In the genomic region with DNA sequence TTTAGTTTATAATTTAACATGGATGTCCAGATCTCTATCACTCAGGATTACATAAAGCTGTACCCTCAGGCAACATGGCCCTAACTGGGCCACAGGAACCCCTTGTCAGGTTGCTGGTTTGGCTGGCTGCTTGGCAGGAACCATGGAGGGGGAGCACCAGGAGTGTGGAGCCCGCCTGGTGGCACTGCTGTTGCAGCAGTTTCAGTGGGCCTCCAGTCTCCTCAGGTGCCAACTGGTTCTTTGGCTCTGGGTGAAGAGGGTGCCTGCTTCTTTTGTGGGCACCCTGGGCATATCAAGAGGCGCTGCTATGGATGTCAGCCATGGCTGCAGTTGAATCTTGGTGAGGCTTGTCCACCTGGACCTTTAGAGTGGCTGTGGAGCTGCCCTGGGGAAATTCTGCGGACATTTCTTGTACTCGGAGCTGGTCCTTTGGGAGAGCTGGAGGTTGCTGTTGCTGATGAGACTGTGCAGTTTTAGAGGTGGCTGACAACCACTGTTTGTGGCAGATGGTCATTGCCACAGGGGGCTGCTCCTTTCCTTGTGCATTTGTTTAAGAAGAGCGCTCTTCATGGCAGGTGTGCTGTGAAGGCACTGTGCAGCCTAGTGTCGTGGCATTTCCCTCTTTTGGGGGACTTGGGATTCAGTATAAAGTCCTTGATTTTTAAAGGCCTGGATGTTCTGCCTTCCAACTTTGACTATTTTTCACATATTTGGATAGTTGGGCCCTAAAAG, we compare ENCODE assay signal across 29 cellular contexts.
"Had no signal": no experiment of that assay in that cellular context is flagged by ENCODE, and none has a peak within 500 bp of the region (broad histone marks: within the 10 kb centered on the region; RNA-seq: fewer than 3 reads in every experiment).

No MANE protein-coding gene starts in this region.

- H3K27ac ChIP-seq: colonic mucosa, dorsolateral prefrontal cortex, pancreas, prostate gland, sigmoid colon, thoracic aorta had no signal

- FAIRE-seq: bronchial epithelial cell, frontal cortex, pancreas, small intestine, urothelium cell line had no signal

- DNase-seq: activated CD4-positive, alpha-beta T cell treated with anti-CD3 and anti-CD28 coated beads for 1 hour; activated CD4-positive, alpha-beta T cell treated with anti-CD3 and anti-CD28 coated beads, Interleukin-2, amount 10 ng/mL, durations not matched to agents 7 days and 5 days; activated CD8-positive, alpha-beta memory T cell treated with anti-CD3 and anti-CD28 coated beads, Interleukin-2, amount 10 ng/mL, durations not matched to agents 7 days and 5 days; activated CD8-positive, alpha-beta T cell treated with anti-CD3 and anti-CD28 coated beads, Interleukin-2, amount 10 ng/mL, durations not matched to agents 7 days and 5 days; activated naive CD4-positive, alpha-beta T cell; activated T-cell treated with anti-CD3 and anti-CD28 coated beads for 4 hours; activated T-cell treated with anti-CD3 and anti-CD28 coated beads, Interleukin-2, amount 50 U/mL, for 72 hours; colonic mucosa; effector memory CD4-positive, alpha-beta T cell; islet precursor cell; left ventricle myocardium superior; mammary epithelial cell; nephron progenitor cell; nucleus accumbens; pancreas; retina; sigmoid colon; stimulated activated CD4-positive, alpha-beta T cell treated with anti-CD3 and anti-CD28 coated beads, Interleukin-4, amount 100 ng/mL, for 24 hours; trophoblast cell had no signal

- H3K9me3 ChIP-seq: colonic mucosa, pancreas, prostate gland, sigmoid colon, thoracic aorta had no signal

- ATAC-seq: activated CD8-positive, alpha-beta memory T cell treated with anti-CD3 and anti-CD28 coated beads, Interleukin-2, amount 10 ng/mL, durations not matched to agents 7 days and 5 days; activated CD8-positive, alpha-beta T cell treated with anti-CD3 and anti-CD28 coated beads, Interleukin-2, amount 10 ng/mL, durations not matched to agents 7 days and 5 days; activated naive CD4-positive, alpha-beta T cell treated with anti-CD3 and anti-CD28 coated beads, Interleukin-2, amount 50 U/mL, for 72 hours; activated T-cell treated with anti-CD3 and anti-CD28 coated beads, Interleukin-2, amount 50 U/mL, for 72 hours; left ventricle myocardium superior; pancreas; stimulated activated effector memory CD8-positive, alpha-beta T cell treated with anti-CD3 and anti-CD28 coated beads, Interleukin-12 subunit alpha, Interleukin-12 subunit beta, amount 100 ng/mL, for 72 hours; WTC11 had no signal

- H3K27me3 ChIP-seq: colonic mucosa, dorsolateral prefrontal cortex, pancreas, sigmoid colon had no signal

- H3K36me3 ChIP-seq: colonic mucosa, pancreas, prostate gland, sigmoid colon, thoracic aorta had no signal

- H3K4me3 ChIP-seq: colonic mucosa, dorsolateral prefrontal cortex, pancreas, prostate gland, sigmoid colon, thoracic aorta had no signal

- H3K4me1 ChIP-seq: colonic mucosa, pancreas, prostate gland, sigmoid colon had no signal
